2 cellular contexts compared by ENCODE assay signal in the genomic region with DNA sequence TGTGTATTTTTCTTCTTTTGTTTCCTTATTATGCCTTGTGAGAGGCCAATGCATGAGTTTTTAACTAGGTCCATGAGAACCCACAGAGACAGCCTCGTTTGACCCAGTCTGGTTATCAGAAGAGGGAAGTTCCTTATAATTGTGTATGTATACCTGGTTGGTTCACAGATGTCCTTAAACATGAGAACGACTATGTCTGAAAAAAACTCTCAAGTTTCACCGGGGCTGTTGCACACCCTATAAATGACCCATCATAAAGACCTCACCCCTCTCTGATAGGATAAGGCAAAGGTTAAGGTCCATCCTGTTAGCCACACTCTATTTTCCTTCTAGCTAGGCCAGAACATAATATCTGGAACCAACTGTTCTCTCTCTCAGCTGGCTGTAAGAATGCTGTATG.
TF ChIP-seq lines count a peak whose summit lies in the region.

No MANE protein-coding gene starts in this region.

TF ChIP-seq in GM23338, 12 proteins besides CTCF, POLR2A, EP300 and RAD21:
- TF ChIP-seq EZH2 (IDR thresholded peaks at IDR 0.05; ENCODE audit: low read depth, unreplicated experiment), result no peak
- no peak for TF ChIP-seq STAT1 (IDR thresholded peaks at IDR 0.05; ENCODE audit: unreplicated experiment)

TF ChIP-seq in K562, 482 proteins besides CTCF, POLR2A, EP300 and RAD21:
- TF ChIP-seq NRF1 (conservative IDR thresholded peaks at IDR 0.05 in 1 of 2, IDR thresholded peaks at IDR 0.05 in 1 of 2) (no peak), ZNF551 (CRISPR knock-in tag; IDR thresholded peaks at IDR 0.05) (no peak), HMG20B (CRISPR knock-in tag; IDR thresholded peaks at IDR 0.05) (no peak)
